ENCODE assay signal across 12 cellular contexts in the genomic region with DNA sequence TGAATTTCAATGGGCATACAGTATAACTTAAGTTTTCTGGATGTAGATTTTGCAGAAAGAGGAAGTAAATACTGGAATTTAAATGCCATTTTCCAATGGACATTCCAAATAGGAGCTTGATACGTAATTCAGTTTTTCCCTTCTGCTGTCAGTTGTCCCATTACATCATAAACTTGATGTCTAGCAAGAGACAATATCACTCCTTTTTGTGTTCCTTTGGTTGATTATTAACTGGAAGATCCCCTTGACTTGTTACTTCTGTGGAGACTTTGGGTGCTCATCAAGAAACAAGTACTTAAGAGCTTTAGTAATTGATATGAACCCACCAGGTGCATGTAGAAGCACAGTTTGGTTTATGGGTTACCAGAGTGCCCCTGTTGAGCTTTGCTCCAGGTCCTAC.
DNase-seq lines count a peak whose midpoint lies in the region; ATAC-seq and TF ChIP-seq lines count a peak whose summit lies in the region.
"Had no signal": no experiment of that assay in that cellular context is flagged by ENCODE, and none has a peak within 500 bp of the region (broad histone marks: within the 10 kb centered on the region; RNA-seq: fewer than 3 reads in every experiment).

No MANE protein-coding gene starts in this region.

- H3K4me3 ChIP-seq in thyroid gland (replicated peaks in 1 of 3), result no peak overlapping the region

- H3K9me3 ChIP-seq in thyroid gland, result no peaks in the 10 kb centered on the region

- H3K27ac ChIP-seq in thyroid gland, result peak overlapping the region; percentile 25 to 68 (median 38)

- intact Hi-C loops in thyroid gland (cut with DNase I), result no loop called here

- no peak for TF ChIP-seq CTCF in thyroid gland (IDR thresholded peaks at IDR 0.05)

- no peaks in the 10 kb centered on the region for H3K36me3 ChIP-seq in thyroid gland

- no peak for TF ChIP-seq POLR2A in thyroid gland (IDR thresholded peaks at IDR 0.05)

- DNase-seq in NCI-H146 (lab: John Stamatoyannopoulos, UW) (peak; percentile 18), NCI-H146 treated with DMSO at 0.1 percent for 48 hours (lab: John Stamatoyannopoulos, UW; ENCODE audit: unreplicated experiment) (no peak), NCI-H1105 (lab: John Stamatoyannopoulos, UW) (peak; percentile 20), thyroid gland (no peak), hippocampal formation (lab: John Stamatoyannopoulos, UW) (no peak)
- no peak for DNase-seq in stimulated activated CD4-positive, alpha-beta T cell treated with anti-CD3 and anti-CD28 coated beads, Interleukin-2, amount 100 ng/mL, for 24 hours
- DNase-seq: activated CD4-positive, alpha-beta T cell treated with anti-CD3 and anti-CD28 coated beads, Interleukin-2, amount 50 U/mL, for 4 hours; CD8-positive, alpha-beta memory T cell; Karpas-422; stimulated activated naive CD4-positive, alpha-beta T cell treated with Interleukin-2 at 50 U/mL for 16 hours had no signal

- H3K27me3 ChIP-seq in thyroid gland, result no peaks in the 10 kb centered on the region

- WGBS in thyroid gland, 2 donors, result 80 to 93% methylated on average over 1 of the region's 1 CpG

- ATAC-seq in HG02678 (IDR thresholded peaks at IDR 0.05; ENCODE audit: unreplicated experiment) (peak; percentile 64), esophagus mucosa (no peak)

- H3K4me1 ChIP-seq in thyroid gland, result peaks cover 40 to 51% of the 10 kb centered on the region in 2 donors

Comparison
In these comparisons a context has a peak if more than half of its experiments do, and no peak if none do; other contexts are left out.
1. DNase-seq: peak in NCI-H146 (single experiment) and NCI-H1105 (single experiment); none in NCI-H146 treated with DMSO at 0.1 percent for 48 hours (single experiment), thyroid gland (0 of 2), stimulated activated CD4-positive, alpha-beta T cell treated with anti-CD3 and anti-CD28 coated beads, Interleukin-2, amount 100 ng/mL, for 24 hours (0 of 2) and hippocampal formation (0 of 2).